23 cellular contexts compared by ENCODE assay signal in genomic region chr2:216043949-216044348, GRCh38.
"Had no signal": no experiment of that assay in that cellular context is flagged by ENCODE, and none has a peak within 500 bp of the region (broad histone marks: within the 10 kb centered on the region; RNA-seq: fewer than 3 reads in every experiment).

No MANE protein-coding gene starts in this region.

- H3K4me3 ChIP-seq: MG63 had no signal

- H3K9me3 ChIP-seq: MG63, SK-N-SH had no signal

- H3K36me3 ChIP-seq: MG63 had no signal

- DNase-seq: IMR-90, Karpas-422, KG1, MG63, NCI-H1092, NCI-H1105 treated with DMSO at 0.1 percent for 48 hours, NCI-H1417 treated with DMSO at 0.1 percent for 48 hours, NCI-H146, NCI-H1694 treated with DMSO at 0.1 percent for 48 hours, NCI-H1930, NCI-H2081, NCI-H2107, NCI-H2227 treated with DMSO at 0.1 percent for 48 hours, NCI-H446, NCI-H510A, NCI-H524 treated with DMSO at 0.1 percent for 48 hours, NCI-H69, NCI-H774, SHP77, SK-N-SH, SW 1271 had no signal

- H3K9ac ChIP-seq: SK-N-SH had no signal

- H3K4me2 ChIP-seq: SK-N-SH had no signal

- H3K27me3 ChIP-seq: MG63 had no signal

- H3K27ac ChIP-seq: HL-60, RWPE1 had no signal
